Comparison of ENCODE assay signal across 11 cellular contexts in the genomic region with DNA sequence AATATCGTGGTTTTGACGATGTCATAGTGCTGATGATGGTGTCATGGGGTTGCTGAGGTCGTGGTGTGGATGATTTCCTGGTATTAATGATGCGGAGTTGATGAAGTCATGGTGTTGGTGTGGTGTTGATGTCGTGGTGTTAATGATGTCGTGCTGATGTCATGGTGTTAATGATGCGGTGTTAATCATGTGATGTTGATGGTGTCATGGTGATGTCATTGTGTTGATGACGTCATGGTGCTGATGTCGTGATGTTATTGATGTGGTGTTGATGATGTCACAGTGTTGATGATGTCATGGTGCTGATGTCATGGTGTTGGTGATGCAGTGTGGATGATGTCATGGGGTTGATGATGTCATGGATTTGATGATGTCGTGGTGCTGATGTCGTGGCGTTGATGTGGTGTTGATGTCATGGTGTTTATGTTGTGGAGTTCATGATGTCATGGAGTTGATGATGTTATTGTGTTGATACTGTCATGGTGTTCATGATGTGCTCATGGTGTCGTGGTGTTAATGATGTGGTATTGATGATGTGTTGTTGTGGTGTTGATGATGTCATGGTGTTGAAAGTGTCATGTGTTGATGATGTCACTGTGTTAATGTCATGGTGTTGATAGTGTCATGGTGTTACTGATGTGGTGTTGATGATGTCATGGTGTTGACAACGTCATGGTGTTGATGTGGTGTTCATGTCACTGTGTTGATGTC. TPM values are rescaled to one million over a fixed set of nuclear protein-coding genes. Genes with fewer than 3 reads are reported as not detected.
DNase-seq lines count a peak whose midpoint lies in the region; ATAC-seq and TF ChIP-seq lines count a peak whose summit lies in the region.
"Had no signal": no experiment of that assay in that cellular context is flagged by ENCODE, and none has a peak within 500 bp of the region (broad histone marks: within the 10 kb centered on the region; RNA-seq: fewer than 3 reads in every experiment).

No MANE protein-coding gene starts in this region.

- ATAC-seq in GM19324 (IDR thresholded peaks at IDR 0.05; ENCODE audit: low FRiP score, unreplicated experiment), result no peak
- ATAC-seq: SK-N-SH treated with all-trans-retinoic acid at 6 μM for 48 hours had no signal

- no peak overlapping the region for H3K4me3 Mint-ChIP-seq in activated naive CD8-positive, alpha-beta T cell treated with anti-CD3 and anti-CD28 coated beads for 36 hours
- no peak overlapping the region for H3K4me3 Mint-ChIP-seq in osteocyte (ENCODE audit: unreplicated experiment)
- H3K4me3 Mint-ChIP-seq: activated naive CD4-positive, alpha-beta T cell treated with anti-CD3 and anti-CD28 coated beads, Interleukin-2, amount 50 U/mL, for 24 hours had no signal

- no peak for TF ChIP-seq CTCF in osteocyte (IDR thresholded peaks at IDR 0.05)

- H3K27ac Mint-ChIP-seq in activated naive CD8-positive, alpha-beta T cell treated with anti-CD3 and anti-CD28 coated beads for 36 hours, result no peak overlapping the region
- H3K27ac Mint-ChIP-seq in osteocyte (ENCODE audit: unreplicated experiment), result no peak overlapping the region
- H3K27ac Mint-ChIP-seq: activated naive CD4-positive, alpha-beta T cell treated with anti-CD3 and anti-CD28 coated beads, Interleukin-2, amount 50 U/mL, for 24 hours had no signal

- no peaks in the 10 kb centered on the region for H3K27me3 Mint-ChIP-seq in activated naive CD8-positive, alpha-beta T cell treated with anti-CD3 and anti-CD28 coated beads for 36 hours
- peaks cover 3% of the 10 kb centered on the region for H3K27me3 Mint-ChIP-seq in osteocyte (ENCODE audit: unreplicated experiment)

- peak; percentile 31 for DNase-seq in NCI-H345 (lab: John Stamatoyannopoulos, UW)
- DNase-seq in NCI-H345 treated with DMSO at 0.1 percent for 48 hours (lab: John Stamatoyannopoulos, UW; ENCODE audit: unreplicated experiment), result no peak
- peak; percentile 55 for DNase-seq in Jurkat, Clone E6-1 (ENCODE audit: low read depth, low spot score)
- DNase-seq in activated naive CD8-positive, alpha-beta T cell treated with anti-CD3 and anti-CD28 coated beads for 36 hours, result peak; percentile 56
- peak; percentile 34 for DNase-seq in iris pigment epithelial cell (ENCODE audit: low read depth)
- DNase-seq in osteocyte (ENCODE audit: extremely low spot score, unreplicated experiment), result no peak
- no peak for DNase-seq in 8988T

- no peaks in the 10 kb centered on the region for H3K9me3 Mint-ChIP-seq in activated naive CD8-positive, alpha-beta T cell treated with anti-CD3 and anti-CD28 coated beads for 36 hours
- no peaks in the 10 kb centered on the region for H3K9me3 Mint-ChIP-seq in osteocyte (ENCODE audit: unreplicated experiment)
- H3K9me3 Mint-ChIP-seq: activated naive CD4-positive, alpha-beta T cell treated with anti-CD3 and anti-CD28 coated beads, Interleukin-2, amount 50 U/mL, for 24 hours had no signal

- H3K4me3 ChIP-seq in Jurkat, Clone E6-1 (ENCODE audit: low read length), result no peak overlapping the region
- H3K4me3 ChIP-seq: hepatocyte had no signal

- peaks cover 20% of the 10 kb centered on the region for H3K4me1 Mint-ChIP-seq in activated naive CD8-positive, alpha-beta T cell treated with anti-CD3 and anti-CD28 coated beads for 36 hours
- no peaks in the 10 kb centered on the region for H3K4me1 Mint-ChIP-seq in osteocyte (ENCODE audit: unreplicated experiment)
- H3K4me1 Mint-ChIP-seq: activated naive CD4-positive, alpha-beta T cell treated with anti-CD3 and anti-CD28 coated beads, Interleukin-2, amount 50 U/mL, for 24 hours had no signal

- H3K36me3 Mint-ChIP-seq in activated naive CD8-positive, alpha-beta T cell treated with anti-CD3 and anti-CD28 coated beads for 36 hours, result no peaks in the 10 kb centered on the region
- no peaks in the 10 kb centered on the region for H3K36me3 Mint-ChIP-seq in osteocyte (ENCODE audit: unreplicated experiment)
- H3K36me3 Mint-ChIP-seq: activated naive CD4-positive, alpha-beta T cell treated with anti-CD3 and anti-CD28 coated beads, Interleukin-2, amount 50 U/mL, for 24 hours had no signal

RNA-seq across cellular contexts. Expression of gene RIMBP2, which starts 48.5 kb away (rescaled TPM):
- not detected for polyA plus RNA-seq in Jurkat, Clone E6-1 (2012; ENCODE audit: insufficient read depth, insufficient read length)
- total RNA-seq in activated naive CD8-positive, alpha-beta T cell treated with anti-CD3 and anti-CD28 coated beads for 36 hours, result not detected
- 0.13 TPM in 1 of 2 replicates, not detected in the other for total RNA-seq in osteocyte

Comparison
In these comparisons a context has a peak if more than half of its experiments do, and no peak if none do; other contexts are left out.
1. DNase-seq: peak in NCI-H345 (single experiment), Jurkat, Clone E6-1 (single experiment), activated naive CD8-positive, alpha-beta T cell treated with anti-CD3 and anti-CD28 coated beads for 36 hours (single experiment) and iris pigment epithelial cell (single experiment); none in NCI-H345 treated with DMSO at 0.1 percent for 48 hours (single experiment), osteocyte (single experiment) and 8988T (single experiment).